16 cellular contexts compared by ENCODE assay signal in genomic region chr12:110746550-110746949, GRCh38.
DNase-seq lines count a peak whose midpoint lies in the region; ATAC-seq and TF ChIP-seq lines count a peak whose summit lies in the region.
"Had no signal": no experiment of that assay in that cellular context is flagged by ENCODE, and none has a peak within 500 bp of the region (broad histone marks: within the 10 kb centered on the region; RNA-seq: fewer than 3 reads in every experiment).

No MANE protein-coding gene starts in this region.

- H3K9me3 Mint-ChIP-seq in stimulated activated naive CD8-positive, alpha-beta T cell treated with anti-CD3 and anti-CD28 coated beads, Interleukin-15, Interleukin-2, amounts not matched to agents 100 ng/mL and 50 ng/mL, for 24 hours: no peaks in the 10 kb centered on the region
- H3K9me3 Mint-ChIP-seq in dendritic cell treated with granulocyte-macrophage colony-stimulating factor and Interleukin-4, amounts not matched to agents 40 ng/mL and 50 ng/mL, for 4 days: no peaks in the 10 kb centered on the region
- H3K9me3 Mint-ChIP-seq: CD8-positive, alpha-beta T cell; HFFc6 had no signal

- no peaks in the 10 kb centered on the region for H3K27me3 Mint-ChIP-seq in stimulated activated naive CD8-positive, alpha-beta T cell treated with anti-CD3 and anti-CD28 coated beads, Interleukin-15, Interleukin-2, amounts not matched to agents 100 ng/mL and 50 ng/mL, for 24 hours
- H3K27me3 Mint-ChIP-seq in dendritic cell treated with granulocyte-macrophage colony-stimulating factor and Interleukin-4, amounts not matched to agents 40 ng/mL and 50 ng/mL, for 4 days: no peaks in the 10 kb centered on the region

- no peak overlapping the region for H3K27ac ChIP-seq in HEK293 (ENCODE audit: extremely low read depth, low read depth, low read length)
- H3K27ac ChIP-seq: GM23248 had no signal

- no peaks in the 10 kb centered on the region for H3K9me3 ChIP-seq in HEK293 (ENCODE audit: control insufficient read depth, insufficient read depth, low read depth, low read length)
- H3K9me3 ChIP-seq: Caco-2 had no signal

- H3K4me3 ChIP-seq in HEK293 (ENCODE audit: low read depth, low read length): no peak overlapping the region
- H3K4me3 ChIP-seq: GM23248 had no signal

- peaks cover 7% of the 10 kb centered on the region; the same call in 1 of the 2 replicates for H3K4me1 ChIP-seq in HEK293 (ENCODE audit: control insufficient read depth, insufficient read depth, low read length)

- H3K27ac Mint-ChIP-seq in stimulated activated naive CD8-positive, alpha-beta T cell treated with anti-CD3 and anti-CD28 coated beads, Interleukin-15, Interleukin-2, amounts not matched to agents 100 ng/mL and 50 ng/mL, for 24 hours: peak overlapping the region; percentile 1
- H3K27ac Mint-ChIP-seq in dendritic cell treated with granulocyte-macrophage colony-stimulating factor and Interleukin-4, amounts not matched to agents 40 ng/mL and 50 ng/mL, for 4 days: peak overlapping the region; percentile 3
- H3K27ac Mint-ChIP-seq: H9, HFFc6 had no signal

- intact Hi-C loops in dendritic cell treated with granulocyte-macrophage colony-stimulating factor and Interleukin-4, amounts not matched to agents 40 ng/mL and 50 ng/mL, for 4 days (cut with micrococcal nuclease): no loop called here

- TF ChIP-seq CTCF in HEK293 (tag by site-specific recombination; IDR thresholded peaks at IDR 0.05): no peak

- H3K36me3 ChIP-seq in HEK293 (ENCODE audit: control insufficient read depth in 2 of 2, insufficient read depth in 1 of 2, low read length in 2 of 2): no peaks in the 10 kb centered on the region

- DNase-seq in stimulated activated naive CD8-positive, alpha-beta T cell treated with anti-CD3 and anti-CD28 coated beads, Interleukin-15, Interleukin-2, amounts not matched to agents 100 U/mL and 50 U/mL, for 24 hours: no peak
- no peak for DNase-seq in activated CD4-positive, alpha-beta T cell treated with anti-CD3 and anti-CD28 coated beads for 4 hours
- DNase-seq: C1 segment of cervical spinal cord; Caco-2; CD8-positive, alpha-beta T cell; DMS153; DND-41; GM23248; H9; HFFc6 had no signal

- POLR2A ChIA-PET in HEK293 (lab: Yijun Ruan, JAX): no interaction called here

- no peak overlapping the region for H3K4me3 Mint-ChIP-seq in stimulated activated naive CD8-positive, alpha-beta T cell treated with anti-CD3 and anti-CD28 coated beads, Interleukin-15, Interleukin-2, amounts not matched to agents 100 ng/mL and 50 ng/mL, for 24 hours
- no peak overlapping the region for H3K4me3 Mint-ChIP-seq in dendritic cell treated with granulocyte-macrophage colony-stimulating factor and Interleukin-4, amounts not matched to agents 40 ng/mL and 50 ng/mL, for 4 days
- H3K4me3 Mint-ChIP-seq: CD8-positive, alpha-beta T cell; H9; HFFc6 had no signal

- CTCF ChIA-PET in HEK293 (lab: Yijun Ruan, JAX): no interaction called here

- peaks cover 14% of the 10 kb centered on the region for H3K4me1 Mint-ChIP-seq in stimulated activated naive CD8-positive, alpha-beta T cell treated with anti-CD3 and anti-CD28 coated beads, Interleukin-15, Interleukin-2, amounts not matched to agents 100 ng/mL and 50 ng/mL, for 24 hours (ENCODE audit: low read depth)
- H3K4me1 Mint-ChIP-seq in dendritic cell treated with granulocyte-macrophage colony-stimulating factor and Interleukin-4, amounts not matched to agents 40 ng/mL and 50 ng/mL, for 4 days (ENCODE audit: low read depth): peaks cover 23% of the 10 kb centered on the region

- H3K36me3 Mint-ChIP-seq in stimulated activated naive CD8-positive, alpha-beta T cell treated with anti-CD3 and anti-CD28 coated beads, Interleukin-15, Interleukin-2, amounts not matched to agents 100 ng/mL and 50 ng/mL, for 24 hours (ENCODE audit: low read depth): peaks cover 5% of the 10 kb centered on the region
- H3K36me3 Mint-ChIP-seq in dendritic cell treated with granulocyte-macrophage colony-stimulating factor and Interleukin-4, amounts not matched to agents 40 ng/mL and 50 ng/mL, for 4 days (ENCODE audit: low read depth): peaks cover 15% of the 10 kb centered on the region

- ATAC-seq in stimulated activated naive CD8-positive, alpha-beta T cell treated with anti-CD3 and anti-CD28 coated beads, Interleukin-15, Interleukin-2, amounts not matched to agents 100 U/mL and 50 U/mL, for 24 hours: no peak
- ATAC-seq in HG03520 (IDR thresholded peaks at IDR 0.05; ENCODE audit: unreplicated experiment) (no peak), GM18873 (IDR thresholded peaks at IDR 0.05; ENCODE audit: low FRiP score, unreplicated experiment) (no peak)
- ATAC-seq: CD8-positive, alpha-beta T cell; HCT116 had no signal

TF ChIP-seq in HEK293, 187 proteins besides CTCF, POLR2A, EP300 and RAD21:
- TF ChIP-seq ZNF623 (tag by site-specific recombination; IDR thresholded peaks at IDR 0.05) (peak; percentile 96), ZNF785 (tag by site-specific recombination; IDR thresholded peaks at IDR 0.05) (no peak)
